In the genomic region with DNA sequence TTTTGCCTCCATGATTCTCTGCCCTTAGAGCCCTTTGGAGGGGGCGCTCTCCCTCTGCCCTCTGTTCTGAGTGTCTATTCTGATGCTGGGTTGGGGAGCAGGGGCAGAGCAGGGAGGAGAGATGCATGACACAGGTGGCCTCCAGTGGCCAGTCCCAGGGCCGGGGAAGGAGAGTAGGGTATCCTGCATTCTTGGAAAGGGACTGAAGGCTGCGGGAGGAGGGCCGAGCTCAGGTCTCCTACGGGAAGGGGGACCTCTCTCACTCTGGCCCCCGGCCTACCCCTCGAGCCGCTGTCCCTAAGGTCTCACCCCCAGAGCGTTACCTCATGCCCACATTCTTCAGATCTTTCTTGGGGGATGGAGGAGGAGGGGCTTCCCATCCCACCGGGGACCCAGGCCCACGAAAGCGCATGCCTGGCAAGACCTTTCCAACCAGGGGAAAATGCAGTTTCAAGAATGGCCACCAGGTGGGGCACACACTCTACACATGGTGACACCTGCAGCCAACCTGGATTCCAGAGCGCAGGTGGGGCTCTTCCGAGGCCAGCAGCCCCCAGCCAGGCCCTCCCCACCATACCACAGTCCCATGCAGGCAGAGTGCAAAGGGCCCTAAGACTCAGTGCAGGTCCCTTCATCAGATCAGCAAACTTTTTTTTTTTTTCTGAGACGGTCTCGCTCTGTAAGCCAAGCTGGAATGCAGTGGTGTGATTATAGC, we compare ENCODE assay signal across 8 cellular contexts.
DNase-seq lines count a peak whose midpoint lies in the region; ATAC-seq and TF ChIP-seq lines count a peak whose summit lies in the region.

No MANE protein-coding gene starts in this region.

- no peak overlapping the region for H3K27ac ChIP-seq in 22Rv1

- no peaks in the 10 kb centered on the region for H3K9me3 Mint-ChIP-seq in endothelial cell (ENCODE audit: unreplicated experiment)
- H3K9me3 Mint-ChIP-seq in natural killer cell: no peaks in the 10 kb centered on the region
- H3K9me3 Mint-ChIP-seq in stimulated activated naive B cell treated with anti-CD40 and anti-IgM and Interleukin-4, amounts not matched to agents 10 μg/mL and 1 μg/mL and 100 μg/mL, for 72 hours: no peaks in the 10 kb centered on the region

- ATAC-seq in natural killer cell: peak; percentile 46 to 72 (median 52)
- peak; percentile 63 to 64 for ATAC-seq in stimulated activated naive B cell treated with anti-CD40 and anti-IgM and Interleukin-4, amounts not matched to agents 10 μg/mL and 1 μg/mL and 100 μg/mL, for 72 hours (replicated peaks)

- TF ChIP-seq CTCF in 22Rv1 (IDR thresholded peaks at IDR 0.05): peak; percentile 95
- TF ChIP-seq CTCF in GM13976 (IDR thresholded peaks at IDR 0.05; ENCODE audit: borderline replicate concordance, control extremely low read depth, extremely low read depth, insufficient read depth, missing control alignments): peak; percentile 86
- peak; percentile 99 for TF ChIP-seq CTCF in endothelial cell (IDR thresholded peaks at IDR 0.05; ENCODE audit: unreplicated experiment)
- peak; percentile 91 for TF ChIP-seq CTCF in natural killer cell (IDR thresholded peaks at IDR 0.05)

- no peak overlapping the region for H3K4me3 Mint-ChIP-seq in endothelial cell (ENCODE audit: unreplicated experiment)
- no peak overlapping the region for H3K4me3 Mint-ChIP-seq in natural killer cell
- H3K4me3 Mint-ChIP-seq in stimulated activated naive B cell treated with anti-CD40 and anti-IgM and Interleukin-4, amounts not matched to agents 10 μg/mL and 1 μg/mL and 100 μg/mL, for 72 hours: no peak overlapping the region

- H3K4me1 Mint-ChIP-seq in endothelial cell (ENCODE audit: unreplicated experiment) (peaks cover 2% of the 10 kb centered on the region), natural killer cell (peaks cover 0 to 10% of the 10 kb centered on the region in 2 donors)
- peaks cover 4 to 17% of the 10 kb centered on the region in 2 donors for H3K4me1 Mint-ChIP-seq in stimulated activated naive B cell treated with anti-CD40 and anti-IgM and Interleukin-4, amounts not matched to agents 10 μg/mL and 1 μg/mL and 100 μg/mL, for 72 hours

- DNase-seq in GM13976 (ENCODE audit: low spot score) (peak; percentile 80), NCI-H748 (lab: John Stamatoyannopoulos, UW; ENCODE audit: unreplicated experiment) (peak; percentile 65), endothelial cell (ENCODE audit: low spot score) (peak; percentile 85), natural killer cell (peak; percentile 66), putamen (ENCODE audit: low spot score) (no peak)
- DNase-seq in activated CD8-positive, alpha-beta memory T cell treated with anti-CD3 and anti-CD28 coated beads for 48 hours (ENCODE audit: low read depth in 2 of 3, low spot score in 2 of 3): peak; percentile 15 to 77 (median 73)
- DNase-seq in stimulated activated naive B cell treated with anti-CD40 and anti-IgM and Interleukin-4, amounts not matched to agents 10 μg/mL and 1 μg/mL and 100 μg/mL, for 72 hours: peak; percentile 53

- H3K27me3 Mint-ChIP-seq in endothelial cell (ENCODE audit: unreplicated experiment): no peaks in the 10 kb centered on the region
- peaks cover 0 to 6% of the 10 kb centered on the region in 2 donors for H3K27me3 Mint-ChIP-seq in natural killer cell (ENCODE audit: low read depth in 2 of 2)
- peaks cover 6 to 15% of the 10 kb centered on the region in 2 donors for H3K27me3 Mint-ChIP-seq in stimulated activated naive B cell treated with anti-CD40 and anti-IgM and Interleukin-4, amounts not matched to agents 10 μg/mL and 1 μg/mL and 100 μg/mL, for 72 hours

- no peaks in the 10 kb centered on the region for H3K36me3 Mint-ChIP-seq in endothelial cell (ENCODE audit: low read depth, unreplicated experiment)
- no peaks in the 10 kb centered on the region for H3K36me3 Mint-ChIP-seq in natural killer cell
- no peaks in the 10 kb centered on the region for H3K36me3 Mint-ChIP-seq in stimulated activated naive B cell treated with anti-CD40 and anti-IgM and Interleukin-4, amounts not matched to agents 10 μg/mL and 1 μg/mL and 100 μg/mL, for 72 hours

- H3K27ac Mint-ChIP-seq in endothelial cell (ENCODE audit: unreplicated experiment) (no peak overlapping the region), natural killer cell (no peak overlapping the region)
- H3K27ac Mint-ChIP-seq in stimulated activated naive B cell treated with anti-CD40 and anti-IgM and Interleukin-4, amounts not matched to agents 10 μg/mL and 1 μg/mL and 100 μg/mL, for 72 hours: no peak overlapping the region

- intact Hi-C loops in natural killer cell (cut with micrococcal nuclease): loop anchor here (1.0 kb wide), 1 partner anchor 730 kb away; no protein-coding TSS in a partner anchor

- in situ Hi-C loops in GM13976 (cut with MboI; ENCODE audit: low sequenced_read_pairs, unreplicated experiment): loop anchor here (10.0 to 25.0 kb wide), 2 partner anchors 722 to 845 kb away; partner anchors contain the start of gene PRKRIP1
